ENCODE assay signal across 9 cellular contexts in genomic region chr17:21512307-21513011, GRCh38.
DNase-seq lines count a peak whose midpoint lies in the region; ATAC-seq, FAIRE-seq and TF ChIP-seq lines count a peak whose summit lies in the region.
"Had no signal": no experiment of that assay in that cellular context is flagged by ENCODE, and none has a peak within 500 bp of the region (broad histone marks: within the 10 kb centered on the region; RNA-seq: fewer than 3 reads in every experiment).

No MANE protein-coding gene starts in this region.

- peaks cover 1% of the 10 kb centered on the region for H3K36me3 Mint-ChIP-seq in T-helper 2 cell treated with Interferon-gamma antibody and Interleukin-4, amounts not matched to agents 5 μg/mL and 100 μg/mL, for 36 hours (ENCODE audit: low read depth)

- peaks cover 17% of the 10 kb centered on the region for H3K4me1 Mint-ChIP-seq in T-helper 2 cell treated with Interferon-gamma antibody and Interleukin-4, amounts not matched to agents 5 μg/mL and 100 μg/mL, for 36 hours (ENCODE audit: low read depth)

- TF ChIP-seq EP300 in gastroesophageal sphincter (IDR thresholded peaks at IDR 0.05): no peak

- H3K79me2 ChIP-seq in OCI-LY3 (ENCODE audit: low read length): no peaks in the 10 kb centered on the region

- no peak overlapping the region for H2AFZ ChIP-seq in OCI-LY3 (ENCODE audit: low read depth, low read length)

- ATAC-seq in gastroesophageal sphincter (no peak), gastrocnemius medialis (peak in 1 of 2 donors; percentile 25), HG02884 (IDR thresholded peaks at IDR 0.05; ENCODE audit: unreplicated experiment) (no peak)

- no peaks in the 10 kb centered on the region for H3K36me3 ChIP-seq in OCI-LY3 (replicated peaks; ENCODE audit: low read depth, low read length)
- no peaks in the 10 kb centered on the region for H3K36me3 ChIP-seq in gastroesophageal sphincter
- no peaks in the 10 kb centered on the region for H3K36me3 ChIP-seq in gastrocnemius medialis
- H3K36me3 ChIP-seq in kidney (ENCODE audit: control insufficient read depth in 1 of 2, insufficient read depth in 2 of 2, low read length in 2 of 2): no peaks in the 10 kb centered on the region

- in situ Hi-C loops in gastrocnemius medialis (cut with MboI; ENCODE audit: low sequenced_read_pairs in 4 of 4): loop anchor here (5.0 to 25.0 kb wide), 6 partner anchors 50 to 400 kb away; partner anchors contain the start of gene DHRS7B (in 2 of the 4)

- TF ChIP-seq CTCF in OCI-LY3 (IDR thresholded peaks at IDR 0.05; ENCODE audit: low read depth, low read length) (no peak), gastroesophageal sphincter (IDR thresholded peaks at IDR 0.05) (no peak), gastrocnemius medialis (IDR thresholded peaks at IDR 0.05 in 4 of 5, conservative IDR thresholded peaks at IDR 0.05 in 1 of 5) (no peak), kidney (IDR thresholded peaks at IDR 0.05; ENCODE audit: borderline replicate concordance, extremely low read depth, insufficient read depth) (no peak)

- H3K9me3 ChIP-seq in OCI-LY3 (ENCODE audit: insufficient read depth, low read length) (no peaks in the 10 kb centered on the region), gastroesophageal sphincter (no peaks in the 10 kb centered on the region), gastrocnemius medialis (no peaks in the 10 kb centered on the region), kidney (ENCODE audit: control insufficient read depth in 1 of 2, low read length in 2 of 2) (no peaks in the 10 kb centered on the region)

- H3K27ac ChIP-seq in OCI-LY3 (ENCODE audit: low read length) (no peak overlapping the region), gastroesophageal sphincter (peak overlapping the region in 3 of 4 donors; percentile 33 to 73 (median 68)), gastrocnemius medialis (peak overlapping the region; percentile 68 to 80 (median 74)), kidney (ENCODE audit: low read depth in 2 of 2, low read length in 2 of 2) (no peak overlapping the region)

- H3K4me3 ChIP-seq in OCI-LY3 (ENCODE audit: low read length) (peak overlapping the region; percentile 63), gastroesophageal sphincter (no peak overlapping the region), gastrocnemius medialis (peak overlapping the region; percentile 13 to 68 (median 28)), kidney (ENCODE audit: low read length in 2 of 2) (peak overlapping the region in 1 of 2 donors; percentile 23)

- H3K4me2 ChIP-seq in OCI-LY3 (ENCODE audit: low read length): peak overlapping the region; percentile 59

- no peaks in the 10 kb centered on the region for H4K20me1 ChIP-seq in OCI-LY3 (ENCODE audit: insufficient read depth, low read length)

- WGBS in gastroesophageal sphincter (ENCODE audit: low coverage in 1 of 2), 2 donors: 70 to 74% methylated on average over 6 to 8 of the region's 18 CpGs

- DNase-seq in T-helper 2 cell treated with Interferon-gamma antibody and Interleukin-4, amounts not matched to agents 5 μg/mL and 100 μg/mL, for 36 hours (ENCODE audit: low spot score): no peak
- DNase-seq in T-helper 2 cell (no peak), gastrocnemius medialis (no peak), GOT3 (lab: John Stamatoyannopoulos, UW) (no peak), kidney (no peak)

- H3K4me1 ChIP-seq in OCI-LY3 (ENCODE audit: low read length) (no peaks in the 10 kb centered on the region), gastroesophageal sphincter (peaks cover 0 to 19% (median 4%) of the 10 kb centered on the region in 3 donors), gastrocnemius medialis (peaks cover 4 to 16% of the 10 kb centered on the region in 2 donors), kidney (ENCODE audit: control insufficient read depth in 1 of 2, insufficient read depth in 1 of 2, low read depth in 1 of 2, low read length in 2 of 2) (peaks cover 0 to 5% of the 10 kb centered on the region in 2 donors)

- H3K27ac Mint-ChIP-seq in T-helper 2 cell treated with Interferon-gamma antibody and Interleukin-4, amounts not matched to agents 5 μg/mL and 100 μg/mL, for 36 hours: no peak overlapping the region
- H3K27ac Mint-ChIP-seq: activated CD4-positive, alpha-beta T cell treated with anti-CD3 and anti-CD28 coated beads for 36 hours had no signal

- H3K9ac ChIP-seq in OCI-LY3 (ENCODE audit: low read length) (0 out of 2 replicates have a peak overlapping the region, but pooled peaks have one; percentile 13), kidney (ENCODE audit: low read length in 2 of 2) (no peak overlapping the region)

- H3K4me3 Mint-ChIP-seq in T-helper 2 cell treated with Interferon-gamma antibody and Interleukin-4, amounts not matched to agents 5 μg/mL and 100 μg/mL, for 36 hours: peak overlapping the region; percentile 41

- H3K27me3 Mint-ChIP-seq in T-helper 2 cell treated with Interferon-gamma antibody and Interleukin-4, amounts not matched to agents 5 μg/mL and 100 μg/mL, for 36 hours (ENCODE audit: low read depth): peaks cover 58% of the 10 kb centered on the region

- TF ChIP-seq POLR2A in gastroesophageal sphincter (IDR thresholded peaks at IDR 0.05) (no peak), gastrocnemius medialis (IDR thresholded peaks at IDR 0.05) (no peak)

- FAIRE-seq in kidney (lab: Jason Lieb, UNC): no peak

- H3K9me3 Mint-ChIP-seq in T-helper 2 cell treated with Interferon-gamma antibody and Interleukin-4, amounts not matched to agents 5 μg/mL and 100 μg/mL, for 36 hours: no peaks in the 10 kb centered on the region

- intact Hi-C loops in gastrocnemius medialis (cut with DNase I; ENCODE audit: low total_unique reads): loop anchor here (2.0 to 5.0 kb wide), 3 partner anchors 135 to 385 kb away; partner anchors contain the start of genes DHRS7B and KCNJ12
- intact Hi-C loops in kidney (cut with DNase I): loop anchor here (5.0 to 10.0 kb wide), 2 partner anchors 58 to 385 kb away; partner anchors contain the start of gene DHRS7B

- H3K27me3 ChIP-seq in OCI-LY3 (ENCODE audit: low read depth, low read length) (no peaks in the 10 kb centered on the region), gastroesophageal sphincter (no peaks in the 10 kb centered on the region), gastrocnemius medialis (no peaks in the 10 kb centered on the region)

Comparison
In these comparisons a context has a peak if more than half of its experiments do, and no peak if none do; other contexts are left out.
1. H3K27ac ChIP-seq: peak in gastroesophageal sphincter (3 of 4) and gastrocnemius medialis (4 of 4); none in OCI-LY3 (single experiment) and kidney (0 of 2).
2. H3K4me3 ChIP-seq: peak in OCI-LY3 (single experiment) and gastrocnemius medialis (4 of 4); none in gastroesophageal sphincter (0 of 2).